In genomic region chr1:112234710-112235109, GRCh38 we compare ENCODE assay signal across 27 cellular contexts.
"Had no signal": no experiment of that assay in that cellular context is flagged by ENCODE, and none has a peak within 500 bp of the region (broad histone marks: within the 10 kb centered on the region; RNA-seq: fewer than 3 reads in every experiment).

No MANE protein-coding gene starts in this region.

- H3K27ac ChIP-seq: neural progenitor cell, ovary, parathyroid adenoma, psoas muscle, right lobe of liver, sigmoid colon, skin epidermis, spleen, thoracic aorta, tibial artery, transverse colon, vagina had no signal

- H3K4me1 ChIP-seq: parathyroid adenoma, psoas muscle, right lobe of liver, sigmoid colon, spleen, tibial artery, transverse colon, vagina had no signal

- H3K36me3 ChIP-seq: neural progenitor cell, ovary, right lobe of liver, sigmoid colon, spleen, thoracic aorta, tibial artery, transverse colon, vagina had no signal

- H3K27me3 ChIP-seq: neural progenitor cell, ovary, right lobe of liver, sigmoid colon, tibial artery, transverse colon, vagina had no signal

- DNase-seq: naive thymus-derived CD4-positive, alpha-beta T cell; natural killer cell; occipital lobe; ovary; posterior cingulate gyrus; psoas muscle; right cardiac atrium; right lobe of liver; sigmoid colon; spleen; stimulated activated CD4-positive, alpha-beta T cell treated with anti-CD3 and anti-CD28 coated beads, Interleukin-12 subunit alpha, Interleukin-12 subunit beta, amount 100 ng/mL, for 4 hours; stimulated activated CD4-positive, alpha-beta T cell treated with anti-CD3 and anti-CD28 coated beads, Interleukin-1b, Interleukin-23, amount 100 ng/mL, for 48 hours; stimulated activated CD4-positive, alpha-beta T cell treated with anti-CD3 and anti-CD28 coated beads, Interleukin-4, amount 100 ng/mL, for 1 hour; stimulated activated CD4-positive, alpha-beta T cell treated with anti-CD3 and anti-CD28 coated beads, Interleukin-4, amount 100 ng/mL, for 4 hours; stimulated activated CD8-positive, alpha-beta memory T cell treated with anti-CD3 and anti-CD28 coated beads, Interleukin-4, amount 100 ng/mL, for 48 hours; stimulated activated naive CD4-positive, alpha-beta T cell; stimulated activated naive CD8-positive, alpha-beta T cell treated with anti-CD3 and anti-CD28 coated beads, Interleukin-15, amount 100 ng/mL, for 72 hours; stimulated activated naive CD8-positive, alpha-beta T cell treated with anti-CD3 and anti-CD28 coated beads, Interleukin-15, Interleukin-2, amounts not matched to agents 100 U/mL and 50 U/mL, for 24 hours; tibial artery; transverse colon had no signal

- H3K9me3 ChIP-seq: ovary, psoas muscle, right lobe of liver, sigmoid colon, thoracic aorta, tibial artery, vagina had no signal

- H3K9ac ChIP-seq: neural progenitor cell, parathyroid adenoma had no signal

- H3K4me3 ChIP-seq: neural progenitor cell, ovary, psoas muscle, right lobe of liver, sigmoid colon, skin epidermis, smooth muscle cell, spleen, thoracic aorta, tibial artery, transverse colon, vagina had no signal

- H3K4me2 ChIP-seq: neural progenitor cell, smooth muscle cell had no signal

- H3K79me2 ChIP-seq: parathyroid adenoma had no signal

- FAIRE-seq: urothelium cell line had no signal

- H2AFZ ChIP-seq: neural progenitor cell, parathyroid adenoma had no signal
